Comparison of ENCODE assay signal across 18 cellular contexts in genomic region chr2:45929674-45930395, GRCh38.
DNase-seq lines count a peak whose midpoint lies in the region; ATAC-seq and TF ChIP-seq lines count a peak whose summit lies in the region.
"Had no signal": no experiment of that assay in that cellular context is flagged by ENCODE, and none has a peak within 500 bp of the region (broad histone marks: within the 10 kb centered on the region; RNA-seq: fewer than 3 reads in every experiment).

No MANE protein-coding gene starts in this region.

- no peak for DNase-seq in heart right ventricle
- DNase-seq in Right ventricle myocardium superior: no peak
- no peak for DNase-seq in esophagus squamous epithelium (lab: John Stamatoyannopoulos, UW)
- peak; percentile 70 for DNase-seq in naive B cell
- no peak for DNase-seq in effector CD8-positive, alpha-beta T cell (lab: John Stamatoyannopoulos, UW)
- DNase-seq in T1000 (lab: John Stamatoyannopoulos, UW): no peak
- DNase-seq in brain microvascular endothelial cell: no peak
- DNase-seq: activated CD8-positive, alpha-beta memory T cell treated with anti-CD3 and anti-CD28 coated beads, Interleukin-2, amount 50 U/mL, for 48 hours; activated naive CD4-positive, alpha-beta T cell treated with Interleukin-2 at 50 U/mL for 16 hours; CD8-positive, alpha-beta memory T cell; cortex of kidney; immature natural killer cell; NCI-H524 had no signal

- 82 to 83% methylated on average over 6 of the region's 6 CpGs for WGBS in heart right ventricle, 2 donors
- whole genome bisulfite sequencing in esophagus squamous epithelium, 2 donors: 70 to 71% methylated on average over 6 of the region's 6 CpGs

- H3K9me3 Mint-ChIP-seq in naive B cell: peaks cover 0 to 3% (median 0%) of the 10 kb centered on the region in 7 donors
- H3K9me3 Mint-ChIP-seq: CD8-positive, alpha-beta memory T cell; immature natural killer cell had no signal

- H3K4me3 Mint-ChIP-seq in naive B cell: peak overlapping the region; percentile 0 to 73 (median 32)
- H3K4me3 Mint-ChIP-seq: CD8-positive, alpha-beta memory T cell; immature natural killer cell; mesothelial cell of epicardium had no signal

- H3K4me1 ChIP-seq in heart right ventricle (peaks cover 7 to 54% (median 35%) of the 10 kb centered on the region in 9 donors), esophagus squamous epithelium (peaks cover 3 to 40% (median 3%) of the 10 kb centered on the region in 3 donors)

- H3K4me3 ChIP-seq in heart right ventricle (no peak overlapping the region), esophagus squamous epithelium (no peak overlapping the region), brain microvascular endothelial cell (ENCODE audit: low read depth, low read length) (no peak overlapping the region)
- H3K4me3 ChIP-seq: tibial nerve had no signal

- H3K9me3 ChIP-seq in heart right ventricle: no peaks in the 10 kb centered on the region
- no peaks in the 10 kb centered on the region for H3K9me3 ChIP-seq in esophagus squamous epithelium
- H3K9me3 ChIP-seq: neutrophil, tibial nerve had no signal

- H3K27me3 ChIP-seq in heart right ventricle (no peaks in the 10 kb centered on the region), esophagus squamous epithelium (no peaks in the 10 kb centered on the region), brain microvascular endothelial cell (replicated peaks) (no peaks in the 10 kb centered on the region)
- H3K27me3 ChIP-seq: neutrophil, tibial nerve had no signal

- H3K36me3 Mint-ChIP-seq in naive B cell: no peaks in the 10 kb centered on the region
- H3K36me3 Mint-ChIP-seq: CD8-positive, alpha-beta memory T cell; immature natural killer cell had no signal

- H3K36me3 ChIP-seq in heart right ventricle: no peaks in the 10 kb centered on the region
- no peaks in the 10 kb centered on the region for H3K36me3 ChIP-seq in esophagus squamous epithelium
- no peaks in the 10 kb centered on the region for H3K36me3 ChIP-seq in brain microvascular endothelial cell (replicated peaks)
- H3K36me3 ChIP-seq: neutrophil, tibial nerve had no signal

- peaks cover 26 to 38% (median 37%) of the 10 kb centered on the region in 3 donors for H3K4me1 Mint-ChIP-seq in naive B cell
- H3K4me1 Mint-ChIP-seq: CD8-positive, alpha-beta memory T cell had no signal

- peak overlapping the region; percentile 2 to 86 (median 80) for H3K27ac ChIP-seq in heart right ventricle
- H3K27ac ChIP-seq in esophagus squamous epithelium: peak overlapping the region; percentile 31 to 64 (median 46)
- H3K27ac ChIP-seq in brain microvascular endothelial cell: no peak overlapping the region
- H3K27ac ChIP-seq: neutrophil, tibial nerve had no signal

- TF ChIP-seq POLR2A in esophagus squamous epithelium (IDR thresholded peaks at IDR 0.05): no peak

- intact Hi-C loops in heart right ventricle (cut with DNase I) (loop anchor here in 7 of 10 donors (2.0 to 10.0 kb wide), 7 partner anchors 45 to 155 kb away; no protein-coding TSS in a partner anchor), Right ventricle myocardium superior (cut with DNase I) (no loop called here), esophagus squamous epithelium (cut with DNase I) (loop anchor here (10.0 kb wide), 1 partner anchor 135 kb away; no protein-coding TSS in a partner anchor)

- ATAC-seq in heart right ventricle (peak in 1 of 8 donors; percentile 34), Right ventricle myocardium superior (ENCODE audit: poor library complexity) (no peak), naive B cell (ENCODE audit: low read depth in 2 of 2) (peak; percentile 96 to 97), HG03521 (IDR thresholded peaks at IDR 0.05; ENCODE audit: unreplicated experiment) (no peak)
- ATAC-seq: PC-3 had no signal

- in situ Hi-C loops in brain microvascular endothelial cell (cut with HindIII; ENCODE audit: low pct_ligation_motif_present, low sequenced_read_pairs): loop anchor here (25.0 kb wide), 1 partner anchor 293 kb away; no protein-coding TSS in a partner anchor

- TF ChIP-seq CTCF in heart right ventricle (IDR thresholded peaks at IDR 0.05): no peak
- no peak for TF ChIP-seq CTCF in esophagus squamous epithelium (IDR thresholded peaks at IDR 0.05)
- TF ChIP-seq CTCF in brain microvascular endothelial cell (IDR thresholded peaks at IDR 0.05; ENCODE audit: low read depth, low read length, missing control alignments): no peak

- no peaks in the 10 kb centered on the region for H3K27me3 Mint-ChIP-seq in naive B cell
- H3K27me3 Mint-ChIP-seq: CD8-positive, alpha-beta memory T cell had no signal

- H3K27ac Mint-ChIP-seq in naive B cell: peak overlapping the region; percentile 90 to 98 (median 95)
- H3K27ac Mint-ChIP-seq: CD8-positive, alpha-beta memory T cell; immature natural killer cell; mesothelial cell of epicardium had no signal

Comparison
In these comparisons a context has a peak if more than half of its experiments do, and no peak if none do; other contexts are left out.
1. ATAC-seq: peak in naive B cell (2 of 2); none in Right ventricle myocardium superior (single experiment) and HG03521 (single experiment).